ENCODE assay signal across 19 cellular contexts in genomic region chr12:45298721-45299120, GRCh38.
A peak's percentile ranks its signal among the peaks of the same experiment; 100 is the strongest.
DNase-seq lines count a peak whose midpoint lies in the region; ATAC-seq and TF ChIP-seq lines count a peak whose summit lies in the region.
"Had no signal": no experiment of that assay in that cellular context is flagged by ENCODE, and none has a peak within 500 bp of the region (broad histone marks: within the 10 kb centered on the region; RNA-seq: fewer than 3 reads in every experiment).

No MANE protein-coding gene starts in this region.

- H3K27me3 ChIP-seq in heart right ventricle: no peaks in the 10 kb centered on the region
- no peaks in the 10 kb centered on the region for H3K27me3 ChIP-seq in muscle layer of duodenum (ENCODE audit: low read depth, low read length)
- no peaks in the 10 kb centered on the region for H3K27me3 ChIP-seq in uterus

- H3K9me3 ChIP-seq in heart right ventricle: no peaks in the 10 kb centered on the region
- no peaks in the 10 kb centered on the region for H3K9me3 ChIP-seq in muscle layer of duodenum (ENCODE audit: control insufficient read depth in 1 of 2, low read length in 2 of 2)
- H3K9me3 ChIP-seq in uterus: no peaks in the 10 kb centered on the region

- H3K36me3 ChIP-seq in heart right ventricle (peaks cover 0 to 1% (median 0%) of the 10 kb centered on the region in 9 donors), muscle layer of duodenum (ENCODE audit: control insufficient read depth in 1 of 2, insufficient read depth in 2 of 2, low read length in 2 of 2) (no peaks in the 10 kb centered on the region), uterus (no peaks in the 10 kb centered on the region)

- WGBS in heart right ventricle, 2 donors: 27% methylated on average over 3 of the region's 3 CpGs

- H3K4me3 ChIP-seq in heart right ventricle (no peak overlapping the region), muscle layer of duodenum (ENCODE audit: low read depth in 1 of 2, low read length in 2 of 2) (no peak overlapping the region), uterus (no peak overlapping the region)
- H3K4me3 ChIP-seq: lung had no signal

- intact Hi-C loops in heart right ventricle (cut with DNase I) (no loop called here), left ventricle myocardium superior (cut with micrococcal nuclease) (no loop called here), uterus (cut with DNase I; ENCODE audit: low total_unique reads) (no loop called here)

- ATAC-seq in heart right ventricle (peak in 1 of 8 donors; percentile 7), left ventricle myocardium superior (no peak)
- ATAC-seq: T-cell had no signal

- TF ChIP-seq CTCF in heart right ventricle (IDR thresholded peaks at IDR 0.05) (no peak), uterus (IDR thresholded peaks at IDR 0.05) (no peak), GM10266 (IDR thresholded peaks at IDR 0.05; ENCODE audit: control insufficient read depth, insufficient read depth, low read depth, missing control alignments) (no peak)

- no peak for DNase-seq in heart right ventricle
- no peak for DNase-seq in left ventricle myocardium superior
- peak; percentile 22 for DNase-seq in dermis blood vessel endothelial cell
- no peak for DNase-seq in uterus
- no peak for DNase-seq in GM10266 (ENCODE audit: extremely low spot score)
- no peak for DNase-seq in NCI-H2107 (lab: John Stamatoyannopoulos, UW)
- no peak for DNase-seq in substantia nigra (lab: John Stamatoyannopoulos, UW)
- DNase-seq: ACHN; activated CD4-positive, CD25-positive, alpha-beta regulatory T cell; activated naive CD4-positive, alpha-beta T cell; CD4-positive, alpha-beta T cell; GOT3; NCI-H2029 treated with DMSO at 0.1 percent for 48 hours; NCI-H524; right cardiac atrium; stimulated activated CD8-positive, alpha-beta memory T cell treated with anti-CD3 and anti-CD28 coated beads, Interleukin-4, amount 100 ng/mL, for 48 hours; T-cell had no signal

- no peak for TF ChIP-seq POLR2A in uterus (IDR thresholded peaks at IDR 0.05)

- H3K27ac ChIP-seq in heart right ventricle (peak overlapping the region in 6 of 10 donors; percentile 20 to 54 (median 38)), muscle layer of duodenum (ENCODE audit: low read length) (peak overlapping the region; percentile 34), uterus (peak overlapping the region; percentile 12 to 50), substantia nigra (ENCODE audit: low read depth, low read length, poor library complexity, severe bottlenecking) (no peak overlapping the region)

- H3K4me1 ChIP-seq in heart right ventricle: peaks cover 0 to 84% (median 39%) of the 10 kb centered on the region in 9 donors
- peaks cover 0 to 24% of the 10 kb centered on the region in 2 donors for H3K4me1 ChIP-seq in muscle layer of duodenum (ENCODE audit: control insufficient read depth in 1 of 2, insufficient read depth in 2 of 2, low read length in 2 of 2)
- no peaks in the 10 kb centered on the region for H3K4me1 ChIP-seq in uterus
